10 cellular contexts compared by ENCODE assay signal in genomic region chr2:88865801-88866353, GRCh38.
DNase-seq lines count a peak whose midpoint lies in the region; ATAC-seq and TF ChIP-seq lines count a peak whose summit lies in the region.
"Had no signal": no experiment of that assay in that cellular context is flagged by ENCODE, and none has a peak within 500 bp of the region (broad histone marks: within the 10 kb centered on the region; RNA-seq: fewer than 3 reads in every experiment).

No MANE protein-coding gene starts in this region.

- no peaks in the 10 kb centered on the region for H3K36me3 ChIP-seq in GM23338 (ENCODE audit: insufficient read depth)
- H3K36me3 ChIP-seq: right lobe of liver had no signal

- no peak overlapping the region for H3K27ac Mint-ChIP-seq in GM23338

- no peaks in the 10 kb centered on the region for H3K9me2 ChIP-seq in GM23338 (ENCODE audit: insufficient read depth)

- no peak overlapping the region for H3K4me3 ChIP-seq in GM23338
- peak overlapping the region; percentile 18 for H3K4me3 ChIP-seq in mononuclear cell (ENCODE audit: low read length)
- H3K4me3 ChIP-seq: right lobe of liver had no signal

- H2AFZ ChIP-seq in GM23338, result peak overlapping the region; percentile 86

- no peaks in the 10 kb centered on the region for H3K27me3 Mint-ChIP-seq in GM23338 (ENCODE audit: insufficient read depth, low read depth, poor library complexity)

- H3K27ac ChIP-seq in GM23338 (ENCODE audit: low read depth), result no peak overlapping the region
- H3K27ac ChIP-seq: right lobe of liver had no signal

- H3F3A ChIP-seq in GM23338 (replicated peaks; ENCODE audit: low read depth), result no peaks in the 10 kb centered on the region

- DNase-seq in GM23338 (ENCODE audit: low spot score) (no peak), NCI-H524 (lab: John Stamatoyannopoulos, UW) (no peak), left lobe of liver (ENCODE audit: low spot score) (no peak)
- no peak for DNase-seq in activated CD4-positive, CD25-positive, alpha-beta regulatory T cell (lab: John Stamatoyannopoulos, UW)
- DNase-seq: NCI-H510A treated with DMSO at 0.1 percent for 48 hours, right lobe of liver had no signal

- peaks cover 4% of the 10 kb centered on the region; the same call in 2 of the 3 replicates for H3K4me1 Mint-ChIP-seq in GM23338

- peak; percentile 71 for ATAC-seq in GM18517 (IDR thresholded peaks at IDR 0.05; ENCODE audit: unreplicated experiment)
- no peak for ATAC-seq in GM23338
- peak; percentile 53 for ATAC-seq in HG03565 (IDR thresholded peaks at IDR 0.05; ENCODE audit: unreplicated experiment)
- no peak for ATAC-seq in GM21786 (IDR thresholded peaks at IDR 0.05; ENCODE audit: unreplicated experiment)
- no peak for ATAC-seq in left lobe of liver
- ATAC-seq: right lobe of liver had no signal

- no peaks in the 10 kb centered on the region for H3K79me2 ChIP-seq in GM23338 (replicated peaks; ENCODE audit: insufficient read depth)

- H4K20me1 ChIP-seq in GM23338 (replicated peaks; ENCODE audit: insufficient read depth), result no peaks in the 10 kb centered on the region; the same call in 1 of the 2 replicates

- H3K27me3 ChIP-seq in GM23338 (ENCODE audit: insufficient read depth) (no peaks in the 10 kb centered on the region), mononuclear cell (ENCODE audit: insufficient read depth, low read length) (no peaks in the 10 kb centered on the region)
- H3K27me3 ChIP-seq: right lobe of liver had no signal

- H3K4me2 ChIP-seq in GM23338, result no peak overlapping the region

- H3K4me1 ChIP-seq in GM23338 (ENCODE audit: insufficient read depth) (no peaks in the 10 kb centered on the region), mononuclear cell (ENCODE audit: insufficient read depth, low read length) (peaks cover 17% of the 10 kb centered on the region)
- H3K4me1 ChIP-seq: right lobe of liver had no signal

- H3K9me3 ChIP-seq in mononuclear cell (ENCODE audit: low read depth, low read length), result no peaks in the 10 kb centered on the region
- H3K9me3 ChIP-seq: right lobe of liver had no signal

- H3K9me3 Mint-ChIP-seq in GM23338, result no peaks in the 10 kb centered on the region

- no peak overlapping the region for H3K4me3 Mint-ChIP-seq in GM23338

- H3K36me3 Mint-ChIP-seq in GM23338 (ENCODE audit: low read depth), result no peaks in the 10 kb centered on the region

- TF ChIP-seq CTCF in GM23338 (conservative IDR thresholded peaks at IDR 0.05; ENCODE audit: low read depth in 2 of 2), result no peak

TF ChIP-seq in GM23338, 12 proteins besides CTCF, POLR2A, EP300 and RAD21:
- TF ChIP-seq REST (IDR thresholded peaks at IDR 0.05; ENCODE audit: unreplicated experiment), result no peak

Comparison
In these comparisons a context has a peak if more than half of its experiments do, and no peak if none do; other contexts are left out.
1. ATAC-seq: peak in GM18517 (single experiment) and HG03565 (single experiment); none in GM23338 (single experiment), GM21786 (single experiment) and left lobe of liver (single experiment).